Comparison of ENCODE assay signal across 8 cellular contexts in genomic region chr11:78187366-78188011, GRCh38. TPM values are rescaled to one million over a fixed set of nuclear protein-coding genes. Genes with fewer than 3 reads are reported as not detected.
DNase-seq lines count a peak whose midpoint lies in the region; ATAC-seq and TF ChIP-seq lines count a peak whose summit lies in the region.

No MANE protein-coding gene starts in this region.

- peak in 2 of 5 donors; percentile 69 to 70 for DNase-seq in CD8-positive, alpha-beta memory T cell
- DNase-seq in NT2/D1 (ENCODE audit: low read depth, low spot score), result no peak
- no peak for DNase-seq in coronary artery (ENCODE audit: low spot score)
- no peak for DNase-seq in neural crest cell (ENCODE audit: low read depth, low spot score)
- no peak for DNase-seq in NCI-H69 (lab: John Stamatoyannopoulos, UW)
- no peak for DNase-seq in NCI-H1694 treated with DMSO at 0.1 percent for 48 hours (lab: John Stamatoyannopoulos, UW)

- peaks cover 0 to 1% of the 10 kb centered on the region in 2 donors for H3K27me3 Mint-ChIP-seq in CD8-positive, alpha-beta memory T cell
- no peaks in the 10 kb centered on the region for H3K27me3 Mint-ChIP-seq in neural crest cell (ENCODE audit: low read depth)

- no peaks in the 10 kb centered on the region for H3K9me3 Mint-ChIP-seq in CD8-positive, alpha-beta memory T cell
- no peaks in the 10 kb centered on the region for H3K9me3 Mint-ChIP-seq in neural crest cell

- peak overlapping the region; percentile 57 for H3K9ac ChIP-seq in NT2/D1 (ENCODE audit: insufficient read length, low read depth)

- no peaks in the 10 kb centered on the region for H3K27me3 ChIP-seq in CD8-positive, alpha-beta memory T cell (ENCODE audit: insufficient read depth, low read length, poor library complexity, severe bottlenecking)
- H3K27me3 ChIP-seq in NT2/D1 (ENCODE audit: insufficient read depth, insufficient read length), result no peaks in the 10 kb centered on the region

- peak overlapping the region; percentile 85 to 100 (median 98) for H3K27ac Mint-ChIP-seq in CD8-positive, alpha-beta memory T cell
- H3K27ac Mint-ChIP-seq in neural crest cell (ENCODE audit: unreplicated experiment), result no peak overlapping the region

- ATAC-seq in GM21526 (IDR thresholded peaks at IDR 0.05; ENCODE audit: low FRiP score, unreplicated experiment) (no peak), HG03108 (IDR thresholded peaks at IDR 0.05; ENCODE audit: unreplicated experiment) (no peak)

- TF ChIP-seq CTCF in coronary artery (IDR thresholded peaks at IDR 0.05), result no peak
- no peak for TF ChIP-seq CTCF in neural crest cell (conservative IDR thresholded peaks at IDR 0.05)

- peak overlapping the region; percentile 96 to 100 (median 99) for H3K4me3 Mint-ChIP-seq in CD8-positive, alpha-beta memory T cell
- H3K4me3 Mint-ChIP-seq in neural crest cell, result peak overlapping the region; percentile 100

- no peaks in the 10 kb centered on the region for H3K36me3 ChIP-seq in CD8-positive, alpha-beta memory T cell (ENCODE audit: insufficient read depth, low read length)
- H3K36me3 ChIP-seq in NT2/D1 (ENCODE audit: insufficient read depth, insufficient read length, low read length), result no peaks in the 10 kb centered on the region

- H3K36me3 Mint-ChIP-seq in CD8-positive, alpha-beta memory T cell, result peaks cover 0 to 13% (median 0%) of the 10 kb centered on the region in 3 donors
- H3K36me3 Mint-ChIP-seq in neural crest cell (ENCODE audit: low read depth), result no peaks in the 10 kb centered on the region

- POLR2A ChIA-PET in CD8-positive, alpha-beta memory T cell (lab: Charles Lee), result interaction anchor here (1.2 to 3.4 kb wide), 3 partner anchors 15 to 193 kb away, joined by 5 to 12 read pairs (median 7); partner anchors contain the start of genes ALG8 and INTS4

- H3K4me1 ChIP-seq in CD8-positive, alpha-beta memory T cell (ENCODE audit: insufficient read depth, low read length), result peaks cover 33% of the 10 kb centered on the region
- H3K4me1 ChIP-seq in NT2/D1 (ENCODE audit: insufficient read depth, insufficient read length), result peaks cover 4% of the 10 kb centered on the region

- CTCF ChIA-PET in CD8-positive, alpha-beta memory T cell (lab: Charles Lee), result interaction anchor here (1.2 to 2.1 kb wide), 3 partner anchors 14 to 193 kb away, joined by 3 to 6 read pairs (median 4); partner anchors contain the start of gene INTS4

- no peaks in the 10 kb centered on the region for H3K9me3 ChIP-seq in CD8-positive, alpha-beta memory T cell (ENCODE audit: low read length)
- no peaks in the 10 kb centered on the region for H3K9me3 ChIP-seq in NT2/D1 (ENCODE audit: insufficient read depth, low read length)

- H3K4me1 Mint-ChIP-seq in CD8-positive, alpha-beta memory T cell, result peaks cover 32 to 59% (median 44%) of the 10 kb centered on the region in 3 donors
- peaks cover 41% of the 10 kb centered on the region for H3K4me1 Mint-ChIP-seq in neural crest cell

- peak overlapping the region; percentile 97 for H3K4me3 ChIP-seq in CD8-positive, alpha-beta memory T cell (ENCODE audit: low read length)
- H3K4me3 ChIP-seq in NT2/D1 (ENCODE audit: insufficient read length, low read depth) (peak overlapping the region; percentile 75), coronary artery (peak overlapping the region; percentile 92)

- peak overlapping the region; percentile 72 for H3K27ac ChIP-seq in CD8-positive, alpha-beta memory T cell (ENCODE audit: low read depth, low read length)
- peak overlapping the region; percentile 92 to 96 for H3K27ac ChIP-seq in coronary artery

RNA-seq across cellular contexts. Expression of gene KCTD21, which starts 0.9 kb away (rescaled TPM):
- 1 to 10 TPM; 4.6 to 4.9 TPM for total RNA-seq in CD8-positive, alpha-beta memory T cell
- 3.3 TPM for polyA plus RNA-seq in CD8-positive, alpha-beta memory T cell
- total RNA-seq in neural crest cell, result 6.4 and 8.4 TPM in 2 replicates

RNA-seq across cellular contexts. Expression of gene USP35, which starts 1.2 kb away (rescaled TPM):
- total RNA-seq in CD8-positive, alpha-beta memory T cell, result 1 to 10 TPM; 4.4 TPM
- polyA plus RNA-seq in CD8-positive, alpha-beta memory T cell, result 1.1 TPM
- 9.3 and 11.1 TPM in 2 replicates for total RNA-seq in neural crest cell

RNA-seq across cellular contexts. Expression of gene ALG8, which starts 48.1 kb away (rescaled TPM):
- total RNA-seq in CD8-positive, alpha-beta memory T cell, result 10 to 100 TPM; 43.4 to 46.9 TPM
- 48.9 TPM for polyA plus RNA-seq in CD8-positive, alpha-beta memory T cell
- total RNA-seq in neural crest cell, result 79.7 and 86.7 TPM in 2 replicates
